In genomic region chr1:7561331-7561921, GRCh38 we compare ENCODE assay signal across 9 cellular contexts.
DNase-seq lines count a peak whose midpoint lies in the region; ATAC-seq, FAIRE-seq and TF ChIP-seq lines count a peak whose summit lies in the region.
"Had no signal": no experiment of that assay in that cellular context is flagged by ENCODE, and none has a peak within 500 bp of the region (broad histone marks: within the 10 kb centered on the region; RNA-seq: fewer than 3 reads in every experiment).

No MANE protein-coding gene starts in this region.

- TF ChIP-seq CTCF in BJ (IDR thresholded peaks at IDR 0.05; ENCODE audit: insufficient read depth, low read depth, low read length) (peak; percentile 31), GM13976 (IDR thresholded peaks at IDR 0.05; ENCODE audit: borderline replicate concordance, control extremely low read depth, extremely low read depth, insufficient read depth, missing control alignments) (no peak), keratinocyte (optimal IDR thresholded peaks at IDR 0.05 in 1 of 3, IDR thresholded peaks at IDR 0.05 in 1 of 3, conservative IDR thresholded peaks at IDR 0.05 in 1 of 3; ENCODE audit: extremely low read depth in 1 of 3, insufficient read depth in 2 of 3, low read length in 3 of 3) (peak; percentile 43 to 80 (median 74)), vagina (IDR thresholded peaks at IDR 0.05) (no peak)

- H3K9me3 Mint-ChIP-seq in activated T-helper 2 cell treated with anti-CD3 and anti-CD28 coated beads, Interferon-gamma antibody, Interleukin-2, Interleukin-4, amounts not matched to agents 10 μg/mL and 5 μg/mL and 100 μg/mL, durations not matched to agents 14 hours and 24 hours and 36 hours = no peaks in the 10 kb centered on the region

- DNase-seq in BJ (ENCODE audit: low read depth) (no peak), GM13976 (ENCODE audit: low spot score) (peak; percentile 64), UCSD-AML1 (lab: John Stamatoyannopoulos, UW; ENCODE audit: unreplicated experiment) (peak; percentile 44), keratinocyte (ENCODE audit: low read depth, low spot score) (no peak), vagina (ENCODE audit: extremely low spot score in 2 of 2) (no peak), SJCRH30 (no peak)
- no peak for DNase-seq in activated T-helper 2 cell treated with anti-CD3 and anti-CD28 coated beads, Interferon-gamma antibody, Interleukin-2, Interleukin-4, amounts not matched to agents 10 μg/mL and 5 μg/mL and 100 μg/mL, durations not matched to agents 14 hours and 24 hours and 36 hours (ENCODE audit: low spot score)

- no peaks in the 10 kb centered on the region for H3K4me1 Mint-ChIP-seq in activated T-helper 2 cell treated with anti-CD3 and anti-CD28 coated beads, Interferon-gamma antibody, Interleukin-2, Interleukin-4, amounts not matched to agents 10 μg/mL and 5 μg/mL and 100 μg/mL, durations not matched to agents 14 hours and 24 hours and 36 hours (ENCODE audit: low read depth)

- intact Hi-C loops in activated T-helper 2 cell treated with anti-CD3 and anti-CD28 coated beads, Interferon-gamma antibody, Interleukin-2, Interleukin-4, amounts not matched to agents 10 μg/mL and 5 μg/mL and 100 μg/mL, durations not matched to agents 14 hours and 24 hours and 36 hours (cut with micrococcal nuclease) = no loop called here
- intact Hi-C loops in vagina (cut with DNase I) = no loop called here

- TF ChIP-seq POLR2A in vagina (IDR thresholded peaks at IDR 0.05) = no peak

- ATAC-seq in HG03432 (IDR thresholded peaks at IDR 0.05; ENCODE audit: unreplicated experiment) = no peak

- no peak overlapping the region for H3K27ac Mint-ChIP-seq in activated T-helper 2 cell treated with anti-CD3 and anti-CD28 coated beads, Interferon-gamma antibody, Interleukin-2, Interleukin-4, amounts not matched to agents 10 μg/mL and 5 μg/mL and 100 μg/mL, durations not matched to agents 14 hours and 24 hours and 36 hours

- no peaks in the 10 kb centered on the region for H3K36me3 Mint-ChIP-seq in activated T-helper 2 cell treated with anti-CD3 and anti-CD28 coated beads, Interferon-gamma antibody, Interleukin-2, Interleukin-4, amounts not matched to agents 10 μg/mL and 5 μg/mL and 100 μg/mL, durations not matched to agents 14 hours and 24 hours and 36 hours (ENCODE audit: low read depth)

- in situ Hi-C loops in GM13976 (cut with MboI; ENCODE audit: low sequenced_read_pairs, unreplicated experiment) = no loop called here

- H3K79me2 ChIP-seq in keratinocyte (ENCODE audit: control insufficient read depth, insufficient read depth, low read length) = no peaks in the 10 kb centered on the region

- no peak overlapping the region for H3K4me3 Mint-ChIP-seq in activated T-helper 2 cell treated with anti-CD3 and anti-CD28 coated beads, Interferon-gamma antibody, Interleukin-2, Interleukin-4, amounts not matched to agents 10 μg/mL and 5 μg/mL and 100 μg/mL, durations not matched to agents 14 hours and 24 hours and 36 hours (ENCODE audit: low read depth)

- H3K9me1 ChIP-seq in keratinocyte (ENCODE audit: control insufficient read depth, extremely low read depth, insufficient read depth, low read length) = no peaks in the 10 kb centered on the region

- no peaks in the 10 kb centered on the region for H3K9me3 ChIP-seq in keratinocyte (ENCODE audit: control insufficient read depth, low read depth, low read length)
- no peaks in the 10 kb centered on the region for H3K9me3 ChIP-seq in vagina
- no peaks in the 10 kb centered on the region for H3K9me3 ChIP-seq in SJCRH30 (replicated peaks)

- POLR2A ChIA-PET in BJ (lab: Charles Lee) = no interaction called here

- no peak overlapping the region for H3K27ac ChIP-seq in keratinocyte (ENCODE audit: control insufficient read depth, insufficient read depth, low read length)
- no peak overlapping the region for H3K27ac ChIP-seq in vagina
- H3K27ac ChIP-seq in SJCRH30 = no peak overlapping the region

- no peaks in the 10 kb centered on the region for H3K27me3 Mint-ChIP-seq in activated T-helper 2 cell treated with anti-CD3 and anti-CD28 coated beads, Interferon-gamma antibody, Interleukin-2, Interleukin-4, amounts not matched to agents 10 μg/mL and 5 μg/mL and 100 μg/mL, durations not matched to agents 14 hours and 24 hours and 36 hours (ENCODE audit: low read depth)

- H3K4me2 ChIP-seq in keratinocyte (ENCODE audit: control insufficient read depth, extremely low read depth, insufficient read depth, low read depth, low read length) = no peak overlapping the region

- H2AFZ ChIP-seq in keratinocyte (ENCODE audit: control insufficient read depth, low read length) = no peak overlapping the region

- H3K36me3 ChIP-seq in BJ (ENCODE audit: control insufficient read depth, insufficient read depth, low read length) (no peaks in the 10 kb centered on the region), keratinocyte (ENCODE audit: control insufficient read depth in 2 of 2, extremely low read depth in 1 of 2, insufficient read depth in 2 of 2, low read length in 2 of 2) (no peaks in the 10 kb centered on the region), vagina (no peaks in the 10 kb centered on the region), SJCRH30 (no peaks in the 10 kb centered on the region)

- CTCF ChIA-PET in BJ (lab: Yijun Ruan, JAX) = no interaction called here

- no peak for FAIRE-seq in keratinocyte (lab: Jason Lieb, UNC)
- FAIRE-seq: colon had no signal

- H3K27me3 ChIP-seq in BJ (ENCODE audit: control insufficient read depth, insufficient read depth, low read length) = no peaks in the 10 kb centered on the region
- peaks cover 9% of the 10 kb centered on the region for H3K27me3 ChIP-seq in keratinocyte (ENCODE audit: control insufficient read depth, extremely low read depth, insufficient read depth, low read length)
- no peaks in the 10 kb centered on the region for H3K27me3 ChIP-seq in vagina
- peaks cover 20% of the 10 kb centered on the region for H3K27me3 ChIP-seq in SJCRH30

- no peaks in the 10 kb centered on the region for H4K20me1 ChIP-seq in keratinocyte (ENCODE audit: control insufficient read depth, extremely low read depth, insufficient read depth, low read length)

- no peak overlapping the region for H3K9ac ChIP-seq in keratinocyte (ENCODE audit: control insufficient read depth, extremely low read depth, insufficient read depth, low read length)

- H3K4me3 ChIP-seq in BJ (ENCODE audit: low read depth, low read length) (no peak overlapping the region), keratinocyte (ENCODE audit: control insufficient read depth in 2 of 3, extremely low read depth in 1 of 3, insufficient read depth in 2 of 3, low read depth in 1 of 3, low read length in 3 of 3) (no peak overlapping the region), vagina (no peak overlapping the region), SJCRH30 (no peak overlapping the region)

- dilution Hi-C loops in keratinocyte (cut with MboI; ENCODE audit: extremely low pct_ligation_motif_present, low sequenced_read_pairs) = no loop called here

- H3K4me1 ChIP-seq in keratinocyte (ENCODE audit: control insufficient read depth, extremely low read depth, insufficient read depth, low read length) = peaks cover 4% of the 10 kb centered on the region
- no peaks in the 10 kb centered on the region for H3K4me1 ChIP-seq in vagina
- peaks cover 8% of the 10 kb centered on the region for H3K4me1 ChIP-seq in SJCRH30

Comparison
In these comparisons a context has a peak if more than half of its experiments do, and no peak if none do; other contexts are left out.
1. DNase-seq: peak in GM13976 (single experiment) and UCSD-AML1 (single experiment); none in BJ (single experiment), keratinocyte (single experiment), activated T-helper 2 cell treated with anti-CD3 and anti-CD28 coated beads, Interferon-gamma antibody, Interleukin-2, Interleukin-4, amounts not matched to agents 10 μg/mL and 5 μg/mL and 100 μg/mL, durations not matched to agents 14 hours and 24 hours and 36 hours (single experiment), vagina (0 of 2) and SJCRH30 (0 of 2).
2. CTCF ChIP-seq: peak in BJ (single experiment) and keratinocyte (3 of 3); none in GM13976 (single experiment) and vagina (0 of 3).